ENCODE assay signal across 8 cellular contexts in genomic region chr1:244214009-244214967, GRCh38.
A peak's percentile ranks its signal among the peaks of the same experiment; 100 is the strongest.
DNase-seq lines count a peak whose midpoint lies in the region; ATAC-seq and TF ChIP-seq lines count a peak whose summit lies in the region.

No MANE protein-coding gene starts in this region.

- H3K9ac ChIP-seq in HUES6 (ENCODE audit: low read length): no peak overlapping the region

- no peaks in the 10 kb centered on the region for H3K27me3 Mint-ChIP-seq in activated CD8-positive, alpha-beta T cell treated with anti-CD3 and anti-CD28 coated beads for 36 hours

- POLR2A ChIA-PET in activated CD8-positive, alpha-beta T cell treated with anti-CD3 and anti-CD28 coated beads for 36 hours (lab: Charles Lee): interaction anchor here (0.7 kb wide), 1 partner anchor 17 kb away, joined by 3 read pairs; no protein-coding TSS in a partner anchor

- H3K36me3 ChIP-seq in HUES6 (ENCODE audit: control insufficient read depth, insufficient read depth, low read length) (no peaks in the 10 kb centered on the region), left lung (no peaks in the 10 kb centered on the region)

- ATAC-seq in left lung (peak; percentile 44), GM18870 (IDR thresholded peaks at IDR 0.05; ENCODE audit: unreplicated experiment) (no peak)
- no peak for ATAC-seq in activated CD8-positive, alpha-beta T cell treated with anti-CD3 and anti-CD28 coated beads for 36 hours

- H3K4me1 Mint-ChIP-seq in activated CD8-positive, alpha-beta T cell treated with anti-CD3 and anti-CD28 coated beads for 36 hours (ENCODE audit: low read depth): no peaks in the 10 kb centered on the region

- H3K27ac Mint-ChIP-seq in activated CD8-positive, alpha-beta T cell treated with anti-CD3 and anti-CD28 coated beads for 36 hours: no peak overlapping the region

- H3K27ac ChIP-seq in HUES6 (ENCODE audit: low read depth, low read length) (peak overlapping the region; percentile 58; the same call in 1 of the 2 replicates), left lung (no peak overlapping the region), substantia nigra (ENCODE audit: low read depth, low read length, poor library complexity, severe bottlenecking) (no peak overlapping the region)

- H3K36me3 Mint-ChIP-seq in activated CD8-positive, alpha-beta T cell treated with anti-CD3 and anti-CD28 coated beads for 36 hours (ENCODE audit: low read depth): no peaks in the 10 kb centered on the region

- DNase-seq in AG09309 (ENCODE audit: low read depth) (peak; percentile 93), choroid plexus epithelial cell (ENCODE audit: low read depth) (peak; percentile 92), left lung (peak in 1 of 2 donors; percentile 42), substantia nigra (lab: John Stamatoyannopoulos, UW) (no peak), NCI-H1694 treated with DMSO at 0.1 percent for 48 hours (lab: John Stamatoyannopoulos, UW) (no peak)
- DNase-seq in activated CD8-positive, alpha-beta T cell treated with anti-CD3 and anti-CD28 coated beads for 36 hours: no peak

- H3K4me3 Mint-ChIP-seq in activated CD8-positive, alpha-beta T cell treated with anti-CD3 and anti-CD28 coated beads for 36 hours: no peak overlapping the region

- intact Hi-C loops in left lung (cut with DNase I): no loop called here
- intact Hi-C loops in activated CD8-positive, alpha-beta T cell treated with anti-CD3 and anti-CD28 coated beads for 36 hours (cut with micrococcal nuclease): no loop called here

- H3K9me3 ChIP-seq in HUES6 (ENCODE audit: control insufficient read depth, insufficient read depth, low read depth, low read length) (peaks cover 3% of the 10 kb centered on the region; the same call in 1 of the 2 replicates), left lung (no peaks in the 10 kb centered on the region)

- H3K27me3 ChIP-seq in HUES6 (ENCODE audit: control insufficient read depth, insufficient read depth, low read length) (no peaks in the 10 kb centered on the region), left lung (no peaks in the 10 kb centered on the region)

- no peak for TF ChIP-seq CTCF in AG09309 (IDR thresholded peaks at IDR 0.05; ENCODE audit: control insufficient read depth, insufficient read depth, low read depth, low read length, missing control alignments)
- no peak for TF ChIP-seq CTCF in choroid plexus epithelial cell (conservative IDR thresholded peaks at IDR 0.05; ENCODE audit: low read depth, low read length)
- TF ChIP-seq CTCF in left lung (IDR thresholded peaks at IDR 0.05): no peak
- TF ChIP-seq CTCF in activated CD8-positive, alpha-beta T cell treated with anti-CD3 and anti-CD28 coated beads for 36 hours (IDR thresholded peaks at IDR 0.05): no peak

- H3K4me3 ChIP-seq in AG09309 (ENCODE audit: control insufficient read depth, low read depth, low read length): no peak overlapping the region
- no peak overlapping the region for H3K4me3 ChIP-seq in HUES6 (ENCODE audit: low read depth, low read length)
- H3K4me3 ChIP-seq in choroid plexus epithelial cell (ENCODE audit: low read depth, low read length): no peak overlapping the region
- H3K4me3 ChIP-seq in left lung: no peak overlapping the region

- CTCF ChIA-PET in activated CD8-positive, alpha-beta T cell treated with anti-CD3 and anti-CD28 coated beads for 36 hours (lab: Charles Lee): no interaction called here

- H3K9me3 Mint-ChIP-seq in activated CD8-positive, alpha-beta T cell treated with anti-CD3 and anti-CD28 coated beads for 36 hours: no peaks in the 10 kb centered on the region

- H3K4me1 ChIP-seq in HUES6 (ENCODE audit: control insufficient read depth, insufficient read depth, low read length): peaks cover 8% of the 10 kb centered on the region; the same call in 1 of the 2 replicates
- H3K4me1 ChIP-seq in left lung: peaks cover 0 to 5% of the 10 kb centered on the region in 2 donors

Comparison
In these comparisons a context has a peak if more than half of its experiments do, and no peak if none do; other contexts are left out.
1. DNase-seq: peak in AG09309 (single experiment) and choroid plexus epithelial cell (single experiment); none in substantia nigra (0 of 49), activated CD8-positive, alpha-beta T cell treated with anti-CD3 and anti-CD28 coated beads for 36 hours (single experiment) and NCI-H1694 treated with DMSO at 0.1 percent for 48 hours (single experiment).